Comparison of ENCODE assay signal across 6 cellular contexts in genomic region chr5:36311967-36312366, GRCh38. TPM values are rescaled to one million over a fixed set of nuclear protein-coding genes. Genes with fewer than 3 reads are reported as not detected.
"Had no signal": no experiment of that assay in that cellular context is flagged by ENCODE, and none has a peak within 500 bp of the region (broad histone marks: within the 10 kb centered on the region; RNA-seq: fewer than 3 reads in every experiment).

No MANE protein-coding gene starts in this region.

- DNase-seq: H9, HCEC 1CT had no signal

- H3K4me2 ChIP-seq: GM23338 had no signal

- H2AFZ ChIP-seq: GM23338 had no signal

- ATAC-seq: GM23338 had no signal

- H3K4me3 ChIP-seq: GM23338 had no signal

RNA-seq across cellular contexts. Expression of gene RANBP3L, which starts 10.3 kb away (rescaled TPM):
- total RNA-seq: GM23338, H1, H9, HT-29 had no signal
- polyA plus RNA-seq: GM23338, H1, IgD-negative memory B cell had no signal
